In genomic region chr12:49345048-49345839, GRCh38 we compare ENCODE assay signal across 6 cellular contexts. TPM values are rescaled to one million over a fixed set of nuclear protein-coding genes. Genes with fewer than 3 reads are reported as not detected.
DNase-seq lines count a peak whose midpoint lies in the region; ATAC-seq and TF ChIP-seq lines count a peak whose summit lies in the region.

No MANE protein-coding gene starts in this region.

- peak; percentile 41 for DNase-seq in NCI-H2029 (lab: John Stamatoyannopoulos, UW)
- DNase-seq in NCI-H2029 treated with DMSO at 0.1 percent for 48 hours (lab: John Stamatoyannopoulos, UW) = no peak
- DNase-seq in mesothelial cell of epicardium (ENCODE audit: low spot score in 2 of 2, unreplicated experiment in 2 of 2) = peak in 1 of 2 experiments; percentile 56
- DNase-seq in central memory CD4-positive, alpha-beta T cell = no peak

- H3K27me3 Mint-ChIP-seq in activated T-helper 17 cell treated with anti-CD3 and anti-CD28 coated beads, Interleukin-2, amount 50 U/mL, for 72 hours = peaks cover 44% of the 10 kb centered on the region
- peaks cover 80% of the 10 kb centered on the region for H3K27me3 Mint-ChIP-seq in mesothelial cell of epicardium (ENCODE audit: low read depth)

- H3K4me1 Mint-ChIP-seq in activated T-helper 17 cell treated with anti-CD3 and anti-CD28 coated beads, Interleukin-2, amount 50 U/mL, for 72 hours = peaks cover 14% of the 10 kb centered on the region
- peaks cover 44% of the 10 kb centered on the region for H3K4me1 Mint-ChIP-seq in mesothelial cell of epicardium

- peak overlapping the region; percentile 74 for H3K4me3 Mint-ChIP-seq in activated T-helper 17 cell treated with anti-CD3 and anti-CD28 coated beads, Interleukin-2, amount 50 U/mL, for 72 hours
- peak overlapping the region; percentile 67 for H3K4me3 Mint-ChIP-seq in mesothelial cell of epicardium

- no peak overlapping the region for H3K27ac Mint-ChIP-seq in activated T-helper 17 cell treated with anti-CD3 and anti-CD28 coated beads, Interleukin-2, amount 50 U/mL, for 72 hours
- no peak overlapping the region for H3K27ac Mint-ChIP-seq in mesothelial cell of epicardium

- H3K9me3 Mint-ChIP-seq in activated T-helper 17 cell treated with anti-CD3 and anti-CD28 coated beads, Interleukin-2, amount 50 U/mL, for 72 hours = no peaks in the 10 kb centered on the region
- H3K9me3 Mint-ChIP-seq in mesothelial cell of epicardium = no peaks in the 10 kb centered on the region

- H3K36me3 Mint-ChIP-seq in activated T-helper 17 cell treated with anti-CD3 and anti-CD28 coated beads, Interleukin-2, amount 50 U/mL, for 72 hours (ENCODE audit: low read depth) = no peaks in the 10 kb centered on the region
- H3K36me3 Mint-ChIP-seq in mesothelial cell of epicardium = no peaks in the 10 kb centered on the region

- no peak for TF ChIP-seq CTCF in mesothelial cell of epicardium (IDR thresholded peaks at IDR 0.05; ENCODE audit: unreplicated experiment)

- no peak for ATAC-seq in activated T-helper 17 cell treated with anti-CD3 and anti-CD28 coated beads, Interleukin-2, amount 50 U/mL, for 72 hours (replicated peaks)
- ATAC-seq in GM18517 (IDR thresholded peaks at IDR 0.05; ENCODE audit: unreplicated experiment) = no peak

RNA-seq across cellular contexts. Expression of gene DNAJC22, which starts 1.4 kb away (rescaled TPM):
- total RNA-seq in activated T-helper 17 cell treated with anti-CD3 and anti-CD28 coated beads, Interleukin-2, amount 50 U/mL, for 72 hours = not detected
- total RNA-seq in mesothelial cell of epicardium = 13.2 to 15.3 TPM (median 14.4 TPM) in 3 replicates

RNA-seq across cellular contexts. Expression of gene C1QL4, which starts 8.3 kb away (rescaled TPM):
- total RNA-seq in activated T-helper 17 cell treated with anti-CD3 and anti-CD28 coated beads, Interleukin-2, amount 50 U/mL, for 72 hours = not detected
- 0.20 TPM in 2 of 3 replicates, not detected in the other for total RNA-seq in mesothelial cell of epicardium

RNA-seq across cellular contexts. Expression of gene SPATS2, which starts 22.0 kb away (rescaled TPM):
- total RNA-seq in activated T-helper 17 cell treated with anti-CD3 and anti-CD28 coated beads, Interleukin-2, amount 50 U/mL, for 72 hours = 10 to 100 TPM; 15.3 to 16.9 TPM
- 68.3 to 71.2 TPM (median 69.0 TPM) in 3 replicates for total RNA-seq in mesothelial cell of epicardium

RNA-seq across cellular contexts. Expression of gene TROAP, which starts 22.2 kb away (rescaled TPM):
- 10 to 100 TPM; 53.9 to 56.5 TPM for total RNA-seq in activated T-helper 17 cell treated with anti-CD3 and anti-CD28 coated beads, Interleukin-2, amount 50 U/mL, for 72 hours
- total RNA-seq in mesothelial cell of epicardium = 29.5 to 30.8 TPM (median 29.8 TPM) in 3 replicates

RNA-seq across cellular contexts. Expression of gene PRPH, which starts 50.3 kb away (rescaled TPM):
- under 1 TPM in 1 of 2 donors, not detected in 1; 0.32 TPM for total RNA-seq in activated T-helper 17 cell treated with anti-CD3 and anti-CD28 coated beads, Interleukin-2, amount 50 U/mL, for 72 hours
- 0.38 TPM in 1 of 3 replicates, not detected in the others for total RNA-seq in mesothelial cell of epicardium

Comparison
In these comparisons a context has a peak if more than half of its experiments do, and no peak if none do; other contexts are left out.
1. RNA of gene DNAJC22, which starts 1.4 kb away (total RNA-seq): 13.2 to 15.3 TPM in mesothelial cell of epicardium; not detected in activated T-helper 17 cell treated with anti-CD3 and anti-CD28 coated beads, Interleukin-2, amount 50 U/mL, for 72 hours; every median in the first group is over 10 times any median in the second.